1 cellular context compared by ENCODE assay signal in genomic region chr11:115284766-115285165, GRCh38.
TF ChIP-seq lines count a peak whose summit lies in the region.

No MANE protein-coding gene starts in this region.

TF ChIP-seq in IMR-90, 13 proteins besides CTCF, POLR2A, EP300 and RAD21 (continued from another document):
- TF ChIP-seq ELK1 (IDR thresholded peaks at IDR 0.05; ENCODE audit: borderline replicate concordance, low read depth, low read length) (no peak), BHLHE40 (IDR thresholded peaks at IDR 0.05; ENCODE audit: low read depth, low read length) (no peak), NFE2L2 (IDR thresholded peaks at IDR 0.05; ENCODE audit: low read depth, low read length) (no peak), FOS (IDR thresholded peaks at IDR 0.05; ENCODE audit: low read depth, low read length) (no peak), SMC3 (IDR thresholded peaks at IDR 0.05; ENCODE audit: low read depth, low read length) (no peak), CEBPB (IDR thresholded peaks at IDR 0.05; ENCODE audit: low read depth, low read length) (no peak)
